Comparison of ENCODE assay signal across 8 cellular contexts in the genomic region with DNA sequence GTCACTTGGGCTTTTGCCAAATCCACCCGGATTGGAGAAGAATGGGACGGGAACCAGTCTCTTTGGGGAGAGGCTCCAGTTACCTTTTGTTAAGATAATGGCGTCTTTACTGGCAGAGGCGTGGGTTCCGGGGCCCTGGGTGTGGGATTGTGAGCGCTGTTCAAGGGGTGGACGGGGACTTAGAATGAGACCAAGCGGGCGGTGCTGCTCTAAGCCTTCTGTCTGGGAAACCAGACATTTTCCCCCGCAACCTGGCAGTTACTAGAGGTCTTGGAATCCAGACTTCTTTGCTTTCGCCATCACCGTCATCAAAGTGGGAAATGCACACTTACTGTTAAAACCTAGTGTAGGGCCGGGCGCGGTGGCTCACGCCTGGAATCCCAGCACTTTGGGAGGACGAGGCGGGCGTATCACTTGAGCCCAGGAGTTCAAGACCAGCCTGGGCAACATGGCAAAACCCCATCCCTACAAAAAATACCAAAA. TPM values are rescaled to one million over a fixed set of nuclear protein-coding genes. Genes with fewer than 3 reads are reported as not detected.
A peak's percentile ranks its signal among the peaks of the same experiment; 100 is the strongest.
DNase-seq lines count a peak whose midpoint lies in the region; ATAC-seq and TF ChIP-seq lines count a peak whose summit lies in the region.

No MANE protein-coding gene starts in this region.

- no peak for TF ChIP-seq CTCF in adrenal gland (IDR thresholded peaks at IDR 0.05)

- H3K27ac ChIP-seq in adrenal gland: peak overlapping the region; percentile 89 to 99 (median 97)

- peak overlapping the region in 3 of 4 donors; percentile 72 to 96 (median 78) for H3K4me3 ChIP-seq in adrenal gland

- intact Hi-C loops in adrenal gland (cut with DNase I): no loop called here

- H3K27ac Mint-ChIP-seq in immature natural killer cell: peak overlapping the region; percentile 98 to 100 (median 100)
- peak overlapping the region; percentile 99 for H3K27ac Mint-ChIP-seq in stimulated activated naive CD8-positive, alpha-beta T cell treated with anti-CD3 and anti-CD28 coated beads, Interleukin-15, Interleukin-2, amounts not matched to agents 100 ng/mL and 50 ng/mL, for 24 hours

- H3K27me3 Mint-ChIP-seq in immature natural killer cell (ENCODE audit: low read depth in 3 of 3): peaks cover 0 to 9% (median 3%) of the 10 kb centered on the region in 3 donors
- H3K27me3 Mint-ChIP-seq in stimulated activated naive CD8-positive, alpha-beta T cell treated with anti-CD3 and anti-CD28 coated beads, Interleukin-15, Interleukin-2, amounts not matched to agents 100 ng/mL and 50 ng/mL, for 24 hours: no peaks in the 10 kb centered on the region

- H3K4me1 Mint-ChIP-seq in immature natural killer cell: peaks cover 31 to 47% of the 10 kb centered on the region in 2 donors
- H3K4me1 Mint-ChIP-seq in stimulated activated naive CD8-positive, alpha-beta T cell treated with anti-CD3 and anti-CD28 coated beads, Interleukin-15, Interleukin-2, amounts not matched to agents 100 ng/mL and 50 ng/mL, for 24 hours (ENCODE audit: low read depth): peaks cover 44% of the 10 kb centered on the region

- H3K36me3 Mint-ChIP-seq in immature natural killer cell: peaks cover 0 to 7% (median 2%) of the 10 kb centered on the region in 3 donors
- H3K36me3 Mint-ChIP-seq in stimulated activated naive CD8-positive, alpha-beta T cell treated with anti-CD3 and anti-CD28 coated beads, Interleukin-15, Interleukin-2, amounts not matched to agents 100 ng/mL and 50 ng/mL, for 24 hours (ENCODE audit: low read depth): peaks cover 5% of the 10 kb centered on the region

- peaks cover 41 to 76% of the 10 kb centered on the region in 2 donors for H3K4me1 ChIP-seq in adrenal gland (replicated peaks in 1 of 2)

- ATAC-seq in GM18867 (IDR thresholded peaks at IDR 0.05; ENCODE audit: unreplicated experiment) (peak; percentile 23), HG03097 (IDR thresholded peaks at IDR 0.05; ENCODE audit: low FRiP score, unreplicated experiment) (peak; percentile 20)

- DNase-seq in adrenal gland (peak in 1 of 7 donors; percentile 68), immature natural killer cell (no peak), germinal center (ENCODE audit: low spot score) (no peak), hepatic stellate cell (ENCODE audit: low spot score) (no peak), SKM-1 (lab: John Stamatoyannopoulos, UW; ENCODE audit: unreplicated experiment) (no peak)

- WGBS in adrenal gland, 4 donors: 4 to 13% (median 6%) methylated on average over 18 to 19 of the region's 19 CpGs

- no peak for TF ChIP-seq POLR2A in adrenal gland (IDR thresholded peaks at IDR 0.05)

- H3K9me3 ChIP-seq in adrenal gland (replicated peaks in 1 of 3): no peaks in the 10 kb centered on the region

- no peaks in the 10 kb centered on the region for H3K36me3 ChIP-seq in adrenal gland (replicated peaks in 1 of 2)

- H3K4me3 Mint-ChIP-seq in immature natural killer cell: peak overlapping the region; percentile 93 to 100 (median 97)
- peak overlapping the region; percentile 96 for H3K4me3 Mint-ChIP-seq in stimulated activated naive CD8-positive, alpha-beta T cell treated with anti-CD3 and anti-CD28 coated beads, Interleukin-15, Interleukin-2, amounts not matched to agents 100 ng/mL and 50 ng/mL, for 24 hours

- no peaks in the 10 kb centered on the region for H3K27me3 ChIP-seq in adrenal gland

- H3K9me3 Mint-ChIP-seq in immature natural killer cell: no peaks in the 10 kb centered on the region
- H3K9me3 Mint-ChIP-seq in stimulated activated naive CD8-positive, alpha-beta T cell treated with anti-CD3 and anti-CD28 coated beads, Interleukin-15, Interleukin-2, amounts not matched to agents 100 ng/mL and 50 ng/mL, for 24 hours: no peaks in the 10 kb centered on the region

RNA-seq across cellular contexts. Expression of gene TEN1, which starts 0.7 kb away (rescaled TPM):
- total RNA-seq in adrenal gland: 10 to 100 TPM; 15.3 to 27.7 (median 25.0) TPM
- 10 to 100 TPM in 2 of 3 donors, 1 to 10 TPM in 1; 8.7 to 40.0 (median 33.8) TPM for polyA plus RNA-seq in adrenal gland
- polyA plus RNA-seq in immature natural killer cell: 10 to 100 TPM; 40.2 to 53.0 (median 43.7) TPM

RNA-seq across cellular contexts. Expression of gene ACOX1, which starts 0.8 kb away (rescaled TPM):
- 100 to 1,000 TPM in 2 of 8 donors, 10 to 100 TPM in 6; 60.3 to 109 (median 84.7) TPM for total RNA-seq in adrenal gland
- polyA plus RNA-seq in adrenal gland: 10 to 100 TPM; 28.9 to 40.3 (median 35.3) TPM
- polyA plus RNA-seq in immature natural killer cell: 10 to 100 TPM; 16.1 to 23.9 (median 19.1) TPM

RNA-seq across cellular contexts. Expression of gene CDK3, which starts 20.9 kb away (rescaled TPM):
- 1 to 10 TPM in 4 of 8 donors, under 1 TPM in 1, not detected in 3; 0.74 to 7.9 (median 4.3) TPM for total RNA-seq in adrenal gland
- polyA plus RNA-seq in adrenal gland (10 to 100 TPM in 2 of 3 donors, 1 to 10 TPM in 1; 1.2 to 56.7 (median 30.0) TPM), immature natural killer cell (1 to 10 TPM in 2 of 3 donors, not detected in 1; 1.0 to 1.1 TPM)

RNA-seq across cellular contexts. Expression of gene FBF1, which starts 38.9 kb away (rescaled TPM):
- total RNA-seq in adrenal gland: 10 to 100 TPM in 7 of 8 donors, 1 to 10 TPM in 1; 4.9 to 87.6 (median 17.4) TPM
- polyA plus RNA-seq in adrenal gland (10 to 100 TPM in 2 of 3 donors, 1 to 10 TPM in 1; 3.1 to 68.9 (median 26.7) TPM), immature natural killer cell (1 to 10 TPM in 2 of 3 donors, not detected in 1; 1.6 to 7.6 TPM)

RNA-seq across cellular contexts. Expression of gene EVPL, which starts 47.4 kb away (rescaled TPM):
- 1 to 10 TPM in 1 of 8 donors, under 1 TPM in 5, not detected in 2; under 0.01 to 1.8 (median 0.22) TPM for total RNA-seq in adrenal gland
- polyA plus RNA-seq in adrenal gland (under 1 TPM; 0.02 to 0.64 (median 0.61) TPM), immature natural killer cell (not detected)
